16 cellular contexts compared by ENCODE assay signal in the genomic region with DNA sequence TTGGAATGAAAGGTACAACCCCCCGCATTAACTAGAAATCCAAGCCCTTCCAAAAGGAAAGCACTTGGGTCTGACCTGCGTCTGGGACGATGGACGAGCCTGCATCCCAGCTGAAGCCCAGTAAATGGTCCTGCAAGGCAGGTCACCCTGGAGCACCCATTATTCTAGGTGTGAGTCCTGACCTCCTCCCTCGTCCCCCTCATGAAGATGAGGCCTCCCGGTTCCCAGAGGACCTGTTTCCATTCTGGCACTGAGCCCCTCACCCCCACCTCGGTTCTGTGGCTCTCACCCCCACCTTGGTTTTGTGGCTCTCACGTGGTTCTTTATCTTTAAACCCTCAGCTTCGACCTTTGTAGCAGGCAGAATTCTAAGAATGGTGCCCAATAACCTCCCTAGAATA. TPM values are rescaled to one million over a fixed set of nuclear protein-coding genes. Genes with fewer than 3 reads are reported as not detected.
DNase-seq lines count a peak whose midpoint lies in the region; ATAC-seq and TF ChIP-seq lines count a peak whose summit lies in the region.
"Had no signal": no experiment of that assay in that cellular context is flagged by ENCODE, and none has a peak within 500 bp of the region (broad histone marks: within the 10 kb centered on the region; RNA-seq: fewer than 3 reads in every experiment).

No MANE protein-coding gene starts in this region.

- no peak for DNase-seq in activated naive CD4-positive, alpha-beta T cell treated with anti-CD3 and anti-CD28 coated beads for 36 hours
- DNase-seq in activated naive CD4-positive, alpha-beta T cell (lab: John Stamatoyannopoulos, UW) = no peak
- DNase-seq in islet precursor cell = peak; percentile 12
- DNase-seq in sciatic nerve (ENCODE audit: low spot score) = peak; percentile 40
- DNase-seq in brain microvascular endothelial cell = no peak
- DNase-seq: 8988T; Calu3; CD8-positive, alpha-beta T cell; GF-D8; GOT3; H7; HFFc6 had no signal

- no peaks in the 10 kb centered on the region for H3K4me1 Mint-ChIP-seq in activated naive CD4-positive, alpha-beta T cell treated with anti-CD3 and anti-CD28 coated beads for 36 hours (ENCODE audit: low read depth)

- no peaks in the 10 kb centered on the region for H3K36me3 Mint-ChIP-seq in activated naive CD4-positive, alpha-beta T cell treated with anti-CD3 and anti-CD28 coated beads for 36 hours (ENCODE audit: low read depth)

- ATAC-seq in sciatic nerve (no peak), GM18873 (IDR thresholded peaks at IDR 0.05; ENCODE audit: low FRiP score, unreplicated experiment) (no peak), HG03342 (IDR thresholded peaks at IDR 0.05; ENCODE audit: unreplicated experiment) (no peak)
- ATAC-seq: CD8-positive, alpha-beta T cell; HCT116 had no signal

- in situ Hi-C loops in brain microvascular endothelial cell (cut with HindIII; ENCODE audit: low pct_ligation_motif_present, low sequenced_read_pairs) = no loop called here

- TF ChIP-seq CTCF in brain microvascular endothelial cell (IDR thresholded peaks at IDR 0.05; ENCODE audit: low read depth, low read length, missing control alignments) = no peak

- H3K27me3 Mint-ChIP-seq in activated naive CD4-positive, alpha-beta T cell treated with anti-CD3 and anti-CD28 coated beads for 36 hours (ENCODE audit: low read depth) = no peaks in the 10 kb centered on the region

- CTCF ChIA-PET in activated naive CD4-positive, alpha-beta T cell treated with anti-CD3 and anti-CD28 coated beads for 36 hours (lab: Charles Lee) = no interaction called here

- H3K36me3 ChIP-seq in brain microvascular endothelial cell (replicated peaks) = no peaks in the 10 kb centered on the region
- H3K36me3 ChIP-seq: BLaER1 had no signal

- H3K27me3 ChIP-seq in brain microvascular endothelial cell (replicated peaks) = peaks cover 2% of the 10 kb centered on the region
- H3K27me3 ChIP-seq: BLaER1 had no signal

- H3K4me3 ChIP-seq in brain microvascular endothelial cell (ENCODE audit: low read depth, low read length) = no peak overlapping the region
- H3K4me3 ChIP-seq: BLaER1 had no signal

- peaks cover 29% of the 10 kb centered on the region for H3K9me3 Mint-ChIP-seq in activated naive CD4-positive, alpha-beta T cell treated with anti-CD3 and anti-CD28 coated beads for 36 hours

- H3K27ac Mint-ChIP-seq in activated naive CD4-positive, alpha-beta T cell treated with anti-CD3 and anti-CD28 coated beads for 36 hours = peak overlapping the region; percentile 30
- H3K27ac Mint-ChIP-seq: CD8-positive, alpha-beta T cell; HFFc6 had no signal

- H3K27ac ChIP-seq in brain microvascular endothelial cell = no peak overlapping the region
- H3K27ac ChIP-seq: BLaER1 had no signal

- intact Hi-C loops in activated naive CD4-positive, alpha-beta T cell treated with anti-CD3 and anti-CD28 coated beads for 36 hours (cut with micrococcal nuclease) = no loop called here
- intact Hi-C loops in sciatic nerve (cut with DNase I) = no loop called here

- no peak overlapping the region for H3K4me3 Mint-ChIP-seq in activated naive CD4-positive, alpha-beta T cell treated with anti-CD3 and anti-CD28 coated beads for 36 hours
- H3K4me3 Mint-ChIP-seq: CD8-positive, alpha-beta T cell; HFFc6 had no signal

RNA-seq across cellular contexts. Expression of gene IFI27, which starts 7.3 kb away (rescaled TPM):
- 1 to 10 TPM; 1.5 to 2.3 TPM for total RNA-seq in activated naive CD4-positive, alpha-beta T cell treated with anti-CD3 and anti-CD28 coated beads for 36 hours
- total RNA-seq in sciatic nerve = 219 TPM

RNA-seq across cellular contexts. Expression of gene IFI27L2, which starts 11.5 kb away (rescaled TPM):
- 10 to 100 TPM; 67.0 to 73.4 TPM for total RNA-seq in activated naive CD4-positive, alpha-beta T cell treated with anti-CD3 and anti-CD28 coated beads for 36 hours
- 85.4 TPM for total RNA-seq in sciatic nerve

RNA-seq across cellular contexts. Expression of gene IFI27L1, which starts 36.7 kb away (rescaled TPM):
- total RNA-seq in activated naive CD4-positive, alpha-beta T cell treated with anti-CD3 and anti-CD28 coated beads for 36 hours = 10 to 100 TPM; 33.9 to 35.8 TPM
- 20.5 TPM for total RNA-seq in sciatic nerve

RNA-seq across cellular contexts. Expression of gene DDX24, which starts 36.9 kb away (rescaled TPM):
- total RNA-seq in activated naive CD4-positive, alpha-beta T cell treated with anti-CD3 and anti-CD28 coated beads for 36 hours = 100 to 1,000 TPM; 190 to 200 TPM
- 181 TPM for total RNA-seq in sciatic nerve

RNA-seq across cellular contexts. Expression of gene PPP4R4, which starts 56.3 kb away (rescaled TPM):
- 10 to 100 TPM; 13.2 to 13.9 TPM for total RNA-seq in activated naive CD4-positive, alpha-beta T cell treated with anti-CD3 and anti-CD28 coated beads for 36 hours
- total RNA-seq in sciatic nerve = 1.0 TPM
- total RNA-seq: CD8-positive, alpha-beta T cell had no signal

Comparison
In these comparisons a context has a peak if more than half of its experiments do, and no peak if none do; other contexts are left out.
1. DNase-seq: peak in islet precursor cell (single experiment) and sciatic nerve (single experiment); none in activated naive CD4-positive, alpha-beta T cell treated with anti-CD3 and anti-CD28 coated beads for 36 hours (single experiment), activated naive CD4-positive, alpha-beta T cell (0 of 4) and brain microvascular endothelial cell (single experiment).
2. RNA of gene IFI27, which starts 7.3 kb away (total RNA-seq): 219 TPM in sciatic nerve (single experiment); 1.5 to 2.3 TPM in activated naive CD4-positive, alpha-beta T cell treated with anti-CD3 and anti-CD28 coated beads for 36 hours; every median in the first group is over 10 times any median in the second.